In the genomic region with DNA sequence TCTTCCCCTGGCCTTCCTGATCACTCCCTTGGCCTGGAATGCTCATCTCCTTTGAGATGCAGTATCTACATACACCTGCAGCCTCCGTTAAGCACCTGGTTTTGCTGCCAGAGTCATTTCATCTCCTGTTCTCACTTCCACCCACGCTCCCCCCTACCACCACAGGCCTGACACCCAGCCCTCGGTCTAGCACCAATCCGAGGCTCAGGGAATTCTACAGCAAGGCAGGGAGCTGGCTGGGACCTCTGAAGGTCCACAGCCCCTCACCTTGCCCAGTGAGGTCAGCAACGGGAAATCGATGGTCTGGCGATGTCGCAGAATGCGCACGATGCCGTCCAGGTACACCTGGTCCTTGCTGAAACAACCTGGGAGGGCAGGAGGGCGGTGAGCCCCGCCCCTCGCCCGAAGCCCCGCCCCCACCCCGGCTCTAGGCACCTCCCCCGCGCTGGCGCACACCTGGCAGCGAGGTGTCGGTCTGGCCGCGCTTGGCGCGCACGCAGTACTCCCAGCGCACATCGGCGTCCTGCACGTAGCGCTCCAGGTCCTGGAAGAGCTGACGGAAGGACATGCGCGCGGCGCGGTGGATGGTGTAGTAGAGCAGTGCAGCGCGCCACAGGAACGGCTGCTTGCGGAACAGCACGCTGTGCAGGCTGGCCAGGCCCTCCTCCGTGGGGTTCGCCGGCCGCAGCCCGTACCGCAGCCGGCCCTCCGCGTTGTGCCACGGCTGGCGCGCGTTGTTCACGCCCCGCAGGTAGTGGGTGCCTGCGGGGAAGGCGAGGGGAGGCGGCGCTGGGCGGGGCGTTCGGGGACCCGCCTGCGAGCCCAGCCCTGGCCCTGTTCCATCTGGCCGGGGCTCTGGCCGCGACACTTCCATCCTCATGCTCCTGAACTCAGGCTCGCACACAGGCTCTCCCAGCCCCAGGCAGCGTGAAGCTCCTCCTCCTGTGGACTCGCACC, we compare ENCODE assay signal across 8 cellular contexts. TPM values are rescaled to one million over a fixed set of nuclear protein-coding genes. Genes with fewer than 3 reads are reported as not detected.
A peak's percentile ranks its signal among the peaks of the same experiment; 100 is the strongest.
DNase-seq lines count a peak whose midpoint lies in the region; ATAC-seq and TF ChIP-seq lines count a peak whose summit lies in the region.

No MANE protein-coding gene starts in this region.

- no peak for TF ChIP-seq CTCF in OCI-LY7 (conservative IDR thresholded peaks at IDR 0.05; ENCODE audit: low read length)
- TF ChIP-seq CTCF in ascending aorta (IDR thresholded peaks at IDR 0.05), result no peak
- TF ChIP-seq CTCF in retinal pigment epithelial cell (conservative IDR thresholded peaks at IDR 0.05; ENCODE audit: low read depth, low read length), result no peak

- H3K4me1 ChIP-seq in OCI-LY7 (ENCODE audit: insufficient read depth, low read length, poor library complexity, severe bottlenecking) (peaks cover 29% of the 10 kb centered on the region), ascending aorta (peaks cover 17 to 33% of the 10 kb centered on the region in 2 donors), right cardiac atrium (ENCODE audit: control insufficient read depth, insufficient read depth, low read length) (peaks cover 2% of the 10 kb centered on the region)

- H3K9me3 ChIP-seq in OCI-LY7 (ENCODE audit: low read length) (no peaks in the 10 kb centered on the region), ascending aorta (no peaks in the 10 kb centered on the region), right cardiac atrium (ENCODE audit: control insufficient read depth, low read length) (no peaks in the 10 kb centered on the region)

- peak; percentile 50 for DNase-seq in activated gamma-delta T cell (lab: John Stamatoyannopoulos, UW)
- no peak for DNase-seq in activated gamma-delta T cell treated with Interleukin-2 at 50 U/mL for 16 hours
- peak; percentile 53 for DNase-seq in OCI-LY7 (ENCODE audit: low spot score)
- no peak for DNase-seq in ascending aorta (ENCODE audit: low spot score in 2 of 2)
- peak; percentile 68 to 88 (median 88) for DNase-seq in right cardiac atrium
- no peak for DNase-seq in retinal pigment epithelial cell (ENCODE audit: low read depth)
- DNase-seq in globus pallidus (ENCODE audit: low spot score), result no peak

- H3K4me3 ChIP-seq in OCI-LY7 (ENCODE audit: low read depth, low read length, poor library complexity, severe bottlenecking), result peak overlapping the region; percentile 47
- H3K4me3 ChIP-seq in ascending aorta, result peak overlapping the region; percentile 45 to 60
- peak overlapping the region; percentile 2 for H3K4me3 ChIP-seq in right cardiac atrium (ENCODE audit: low read length)
- peak overlapping the region; percentile 43 for H3K4me3 ChIP-seq in retinal pigment epithelial cell (ENCODE audit: low read length)

- no peaks in the 10 kb centered on the region for H4K20me1 ChIP-seq in OCI-LY7 (ENCODE audit: insufficient read depth, low read length)

- H3K27ac ChIP-seq in OCI-LY7 (ENCODE audit: low read depth, low read length, poor library complexity, severe bottlenecking) (no peak overlapping the region), ascending aorta (peak overlapping the region in 1 of 2 donors; percentile 41), right cardiac atrium (ENCODE audit: low read length) (no peak overlapping the region)

- H3K9me2 ChIP-seq in OCI-LY7 (ENCODE audit: insufficient read depth, low read length), result no peaks in the 10 kb centered on the region

- no peaks in the 10 kb centered on the region for H3K36me3 ChIP-seq in OCI-LY7 (ENCODE audit: insufficient read depth, low read length)
- no peaks in the 10 kb centered on the region for H3K36me3 ChIP-seq in ascending aorta

- intact Hi-C loops in OCI-LY7 (cut with micrococcal nuclease; ENCODE audit: unreplicated experiment), result no loop called here
- intact Hi-C loops in ascending aorta (cut with DNase I), result no loop called here
- intact Hi-C loops in right cardiac atrium (cut with DNase I), result no loop called here

- peak; percentile 37 to 44 for ATAC-seq in right cardiac atrium
- no peak for ATAC-seq in GM21717 (IDR thresholded peaks at IDR 0.05; ENCODE audit: unreplicated experiment)

- peak overlapping the region; percentile 68 for H3K4me2 ChIP-seq in OCI-LY7 (ENCODE audit: low read length)

- H3K79me2 ChIP-seq in OCI-LY7 (ENCODE audit: insufficient read depth, low read depth, low read length), result no peaks in the 10 kb centered on the region

- CTCF ChIA-PET in OCI-LY7 (lab: Charles Lee; ENCODE audit: unreplicated experiment), result no interaction called here

- BruUV-seq in OCI-LY7 (replicated peaks; lab: Mats Ljungman, UMichigan), result no TSS peak

- H2AFZ ChIP-seq in OCI-LY7 (ENCODE audit: low read length), result no peak overlapping the region

- H3K27me3 ChIP-seq in ascending aorta, result no peaks in the 10 kb centered on the region
- no peaks in the 10 kb centered on the region for H3K27me3 ChIP-seq in right cardiac atrium (ENCODE audit: control insufficient read depth, insufficient read depth)

- 7% methylated on average over 73 of the region's 73 CpGs for WGBS in right cardiac atrium

- POLR2A ChIA-PET in OCI-LY7 (lab: Charles Lee), result interaction anchor here (0.6 kb wide), 1 partner anchor 221 kb away, joined by 5 read pairs; no protein-coding TSS in a partner anchor

RNA-seq across cellular contexts. Expression of a gene that starts 5.7 kb away (rescaled TPM):
- total RNA-seq in OCI-LY7 (2014; rRNA removed; shearing (Covaris generic)), result 18.0 and 22.9 TPM in 2 replicates
- 39.6 and 42.3 TPM in 2 replicates for total RNA-seq in OCI-LY7 (2022)
- 18.9 TPM for total RNA-seq in ascending aorta
- 10 to 100 TPM; 16.2 to 22.9 (median 17.2) TPM for total RNA-seq in right cardiac atrium
- polyA plus RNA-seq in right cardiac atrium, result 14.8 TPM

RNA-seq across cellular contexts. Expression of a gene that starts 7.7 kb away (rescaled TPM):
- 1.1 and 2.2 TPM in 2 replicates for total RNA-seq in OCI-LY7 (2014; rRNA removed; shearing (Covaris generic))
- 4.1 and 4.4 TPM in 2 replicates for total RNA-seq in OCI-LY7 (2022)
- 87.6 TPM for total RNA-seq in ascending aorta
- total RNA-seq in right cardiac atrium, result 100 to 1,000 TPM in 3 of 4 donors, 10 to 100 TPM in 1; 67.5 to 125 (median 107) TPM
- polyA plus RNA-seq in right cardiac atrium, result 133 TPM

RNA-seq across cellular contexts. Expression of a gene that starts 11.9 kb away (rescaled TPM):
- total RNA-seq in OCI-LY7 (2014; rRNA removed; shearing (Covaris generic)), result not detected in 2 replicates
- total RNA-seq in OCI-LY7 (2022), result not detected in 2 replicates
- 11.2 TPM for total RNA-seq in ascending aorta
- total RNA-seq in right cardiac atrium, result 1 to 10 TPM; 1.3 to 3.0 (median 2.2) TPM
- polyA plus RNA-seq in right cardiac atrium, result 3.2 TPM

RNA-seq across cellular contexts. Expression of a gene that starts 13.5 kb away (rescaled TPM):
- 8.1 and 12.8 TPM in 2 replicates for total RNA-seq in OCI-LY7 (2014; rRNA removed; shearing (Covaris generic))
- total RNA-seq in OCI-LY7 (2022) (16.2 and 17.0 TPM in 2 replicates), ascending aorta (64.9 TPM), right cardiac atrium (10 to 100 TPM; 29.7 to 92.2 (median 60.3) TPM)
- 36.6 TPM for polyA plus RNA-seq in right cardiac atrium

RNA-seq across cellular contexts. Expression of a gene that starts 13.9 kb away (rescaled TPM):
- total RNA-seq in OCI-LY7 (2014; rRNA removed; shearing (Covaris generic)), result 139 and 157 TPM in 2 replicates
- 108 and 124 TPM in 2 replicates for total RNA-seq in OCI-LY7 (2022)
- total RNA-seq in ascending aorta, result 114 TPM
- total RNA-seq in right cardiac atrium, result 10 to 100 TPM; 36.4 to 42.5 (median 40.5) TPM
- polyA plus RNA-seq in right cardiac atrium, result 33.9 TPM

Comparison
In these comparisons a context has a peak if more than half of its experiments do, and no peak if none do; other contexts are left out.
1. DNase-seq: peak in activated gamma-delta T cell (single experiment), OCI-LY7 (single experiment) and right cardiac atrium (3 of 3); none in activated gamma-delta T cell treated with Interleukin-2 at 50 U/mL for 16 hours (single experiment), ascending aorta (0 of 2), retinal pigment epithelial cell (single experiment) and globus pallidus (single experiment).
2. H3K4me3 ChIP-seq: peak in every context shown above with its lines; median percentile 52 in ascending aorta; 47 in OCI-LY7; 43 in retinal pigment epithelial cell; 2 in right cardiac atrium.
3. RNA of a gene that starts 7.7 kb away (total RNA-seq): 67.5 to 125 TPM in right cardiac atrium and 87.6 TPM in ascending aorta (single experiment); 1.1 to 4.4 TPM in OCI-LY7; every median in the first group is over 10 times any median in the second.